ENCODE assay signal across 14 cellular contexts in genomic region chr3:136023264-136023978, GRCh38. TPM values are rescaled to one million over a fixed set of nuclear protein-coding genes. Genes with fewer than 3 reads are reported as not detected.
"Had no signal": no experiment of that assay in that cellular context is flagged by ENCODE, and none has a peak within 500 bp of the region (broad histone marks: within the 10 kb centered on the region; RNA-seq: fewer than 3 reads in every experiment).

No MANE protein-coding gene starts in this region.

- DNase-seq: activated B cell treated with CpG ODN at 0.5 μM for 24 hours; activated CD4-positive, alpha-beta T cell treated with anti-CD3 and anti-CD28 coated beads, Interleukin-2, amount 10 ng/mL, durations not matched to agents 24 days and 14 days; activated naive CD4-positive, alpha-beta T cell; central memory CD4-positive, alpha-beta T cell; effector memory CD4-positive, alpha-beta T cell; glutamatergic neuron; naive thymus-derived CD4-positive, alpha-beta T cell; stimulated activated CD4-positive, alpha-beta T cell treated with anti-CD3 and anti-CD28 coated beads, Interleukin-15, amount 100 ng/mL, for 24 hours; stimulated activated CD4-positive, alpha-beta T cell treated with anti-CD3 and anti-CD28 coated beads, Interleukin-4, amount 100 ng/mL, for 24 hours; stimulated activated naive CD8-positive, alpha-beta T cell treated with anti-CD3 and anti-CD28 coated beads, Interleukin-15, amount 100 ng/mL, for 72 hours; testis; upper lobe of right lung had no signal

- H3K4me1 ChIP-seq: upper lobe of right lung had no signal

- ATAC-seq: naive thymus-derived CD4-positive, alpha-beta T cell; SK-N-SH treated with all-trans-retinoic acid at 6 μM for 48 hours; stimulated activated naive CD8-positive, alpha-beta T cell treated with anti-CD3 and anti-CD28 coated beads, Interleukin-15, amount 100 ng/mL, for 72 hours; upper lobe of right lung had no signal

- H3K27ac ChIP-seq: testis, upper lobe of right lung had no signal

- H3K36me3 ChIP-seq: upper lobe of right lung had no signal

- H3K9me3 ChIP-seq: testis, upper lobe of right lung had no signal

- H3K27me3 ChIP-seq: testis, upper lobe of right lung had no signal

- H3K4me3 ChIP-seq: testis, upper lobe of right lung had no signal

RNA-seq across cellular contexts. Expression of gene PPP2R3A, which starts 57.9 kb away (rescaled TPM):
- total RNA-seq: activated T-helper 1 cell treated with anti-CD3 and anti-CD28 coated beads, Interleukin-12 subunit alpha, Interleukin-12 subunit beta, Interleukin-2, Interleukin-4 antibody, amounts not matched to agents 30 ng/mL and 10 ng/mL and 1 ng/mL, durations not matched to agents 14 hours and 24 hours and 36 hours had no signal
